ENCODE assay signal across 22 cellular contexts in the genomic region with DNA sequence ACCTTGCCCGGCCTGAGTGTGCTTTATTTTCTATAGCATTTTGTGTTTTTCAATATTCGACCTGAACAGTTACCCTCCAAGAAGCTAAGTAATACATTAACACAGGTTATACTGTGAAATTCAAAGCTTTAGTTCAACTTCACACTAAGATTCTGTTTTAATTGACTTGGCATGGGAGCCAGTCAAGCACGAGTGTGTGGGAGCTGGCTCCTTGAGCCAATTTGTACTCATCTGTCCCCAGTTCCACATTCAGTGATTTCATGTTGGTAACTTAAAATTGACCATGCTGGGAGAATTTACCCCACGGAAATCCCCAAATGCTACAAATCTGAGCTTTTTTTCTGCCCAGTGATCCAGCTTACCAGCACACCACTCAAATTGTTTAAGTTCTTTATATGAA. TPM values are rescaled to one million over a fixed set of nuclear protein-coding genes. Genes with fewer than 3 reads are reported as not detected.
DNase-seq lines count a peak whose midpoint lies in the region; ATAC-seq, FAIRE-seq and TF ChIP-seq lines count a peak whose summit lies in the region.
"Had no signal": no experiment of that assay in that cellular context is flagged by ENCODE, and none has a peak within 500 bp of the region (broad histone marks: within the 10 kb centered on the region; RNA-seq: fewer than 3 reads in every experiment).

No MANE protein-coding gene starts in this region.

- H3K27me3 ChIP-seq in WERI-Rb-1 (ENCODE audit: insufficient read depth, low read depth, severe bottlenecking) = no peaks in the 10 kb centered on the region

- no peak overlapping the region for H3K4me3 Mint-ChIP-seq in activated T-helper 2 cell treated with anti-CD3 and anti-CD28 coated beads, Interferon-gamma antibody, Interleukin-2, Interleukin-4, amounts not matched to agents 10 μg/mL and 5 μg/mL and 100 μg/mL, durations not matched to agents 14 hours and 24 hours and 36 hours (ENCODE audit: low read depth)
- H3K4me3 Mint-ChIP-seq: type B pancreatic cell had no signal

- intact Hi-C loops in activated T-helper 2 cell treated with anti-CD3 and anti-CD28 coated beads, Interferon-gamma antibody, Interleukin-2, Interleukin-4, amounts not matched to agents 10 μg/mL and 5 μg/mL and 100 μg/mL, durations not matched to agents 14 hours and 24 hours and 36 hours (cut with micrococcal nuclease) = no loop called here

- H3K36me3 ChIP-seq in WERI-Rb-1 = no peaks in the 10 kb centered on the region
- H3K36me3 ChIP-seq: HAP-1 had no signal

- H3K27ac ChIP-seq in WERI-Rb-1 = no peak overlapping the region
- H3K27ac ChIP-seq: C4-2B had no signal

- H3K9me3 ChIP-seq in WERI-Rb-1 (ENCODE audit: severe bottlenecking) = no peaks in the 10 kb centered on the region
- H3K9me3 ChIP-seq: HAP-1, left ventricle myocardium inferior had no signal

- peaks cover 5% of the 10 kb centered on the region for H3K27me3 Mint-ChIP-seq in activated T-helper 2 cell treated with anti-CD3 and anti-CD28 coated beads, Interferon-gamma antibody, Interleukin-2, Interleukin-4, amounts not matched to agents 10 μg/mL and 5 μg/mL and 100 μg/mL, durations not matched to agents 14 hours and 24 hours and 36 hours (ENCODE audit: low read depth)
- H3K27me3 Mint-ChIP-seq: type B pancreatic cell had no signal

- no peaks in the 10 kb centered on the region for H3K9me3 Mint-ChIP-seq in activated T-helper 2 cell treated with anti-CD3 and anti-CD28 coated beads, Interferon-gamma antibody, Interleukin-2, Interleukin-4, amounts not matched to agents 10 μg/mL and 5 μg/mL and 100 μg/mL, durations not matched to agents 14 hours and 24 hours and 36 hours
- H3K9me3 Mint-ChIP-seq: type B pancreatic cell had no signal

- DNase-seq in GM12891 (ENCODE audit: insufficient read length, low spot score) = no peak
- DNase-seq in GM19239 (ENCODE audit: insufficient read length, low spot score) = no peak
- no peak for DNase-seq in WERI-Rb-1
- no peak for DNase-seq in activated T-helper 2 cell treated with anti-CD3 and anti-CD28 coated beads, Interferon-gamma antibody, Interleukin-2, Interleukin-4, amounts not matched to agents 10 μg/mL and 5 μg/mL and 100 μg/mL, durations not matched to agents 14 hours and 24 hours and 36 hours (ENCODE audit: low spot score)
- DNase-seq in HCEC 1CT = no peak
- DNase-seq: activated gamma-delta T cell; anterior cingulate cortex; DND-41; foreskin fibroblast; IMR-90; left ventricle myocardium inferior; MV-4-11; NCI-H69; stimulated activated naive CD4-positive, alpha-beta T cell had no signal

- TF ChIP-seq POLR2A in GM12891 (IDR thresholded peaks at IDR 0.05; ENCODE audit: low read depth, low read length) = no peak

- no peak overlapping the region for H3K27ac Mint-ChIP-seq in activated T-helper 2 cell treated with anti-CD3 and anti-CD28 coated beads, Interferon-gamma antibody, Interleukin-2, Interleukin-4, amounts not matched to agents 10 μg/mL and 5 μg/mL and 100 μg/mL, durations not matched to agents 14 hours and 24 hours and 36 hours
- H3K27ac Mint-ChIP-seq: type B pancreatic cell had no signal

- no peak overlapping the region for H3K4me3 ChIP-seq in WERI-Rb-1 (ENCODE audit: low read depth, low read length)
- H3K4me3 ChIP-seq: HAP-1 had no signal

- FAIRE-seq in GM12891 (lab: Jason Lieb, UNC) (peak; percentile 76), GM19239 (lab: Jason Lieb, UNC) (peak; percentile 42)
- FAIRE-seq: A204.1 had no signal

- no peak for TF ChIP-seq CTCF in WERI-Rb-1 (IDR thresholded peaks at IDR 0.05; ENCODE audit: low read depth, low read length)

- no peaks in the 10 kb centered on the region for H3K4me1 Mint-ChIP-seq in activated T-helper 2 cell treated with anti-CD3 and anti-CD28 coated beads, Interferon-gamma antibody, Interleukin-2, Interleukin-4, amounts not matched to agents 10 μg/mL and 5 μg/mL and 100 μg/mL, durations not matched to agents 14 hours and 24 hours and 36 hours (ENCODE audit: low read depth)

- peak; percentile 32 for ATAC-seq in HG02678 (IDR thresholded peaks at IDR 0.05; ENCODE audit: unreplicated experiment)
- ATAC-seq in HG03469 (IDR thresholded peaks at IDR 0.05; ENCODE audit: unreplicated experiment) = peak; percentile 34
- no peak for ATAC-seq in HG03159 (IDR thresholded peaks at IDR 0.05; ENCODE audit: unreplicated experiment)

- no peaks in the 10 kb centered on the region for H3K36me3 Mint-ChIP-seq in activated T-helper 2 cell treated with anti-CD3 and anti-CD28 coated beads, Interferon-gamma antibody, Interleukin-2, Interleukin-4, amounts not matched to agents 10 μg/mL and 5 μg/mL and 100 μg/mL, durations not matched to agents 14 hours and 24 hours and 36 hours (ENCODE audit: low read depth)

TF ChIP-seq in GM12891, 5 proteins besides CTCF, POLR2A, EP300 and RAD21:
- TF ChIP-seq SPI1 (IDR thresholded peaks at IDR 0.05; ENCODE audit: low read depth, low read length) = peak; percentile 76
- peak; percentile 31 for TF ChIP-seq PAX5 (IDR thresholded peaks at IDR 0.05; ENCODE audit: insufficient read depth, low read length, severe bottlenecking)
- no peak for TF ChIP-seq POU2F2 (IDR thresholded peaks at IDR 0.05; ENCODE audit: low read depth, low read length)
- TF ChIP-seq POLR2AphosphoS5 (IDR thresholded peaks at IDR 0.05; ENCODE audit: low read depth, low read length) = no peak

RNA-seq across cellular contexts. Expression of a gene that starts 20.3 kb away (rescaled TPM):
- 3.2 TPM for polyA plus RNA-seq in GM12891 (2012; ENCODE audit: low read depth, missing spikeins)
- not detected in 2 replicates for total RNA-seq in activated T-helper 2 cell treated with anti-CD3 and anti-CD28 coated beads, Interferon-gamma antibody, Interleukin-2, Interleukin-4, amounts not matched to agents 10 μg/mL and 5 μg/mL and 100 μg/mL, durations not matched to agents 14 hours and 24 hours and 36 hours
- total RNA-seq: activated CD8-positive, alpha-beta memory T cell treated with anti-CD3 and anti-CD28 coated beads for 36 hours had no signal
